1 cellular context compared by ENCODE assay signal in genomic region chr18:23227729-23228075, GRCh38.
TF ChIP-seq lines count a peak whose summit lies in the region.

No MANE protein-coding gene starts in this region.

TF ChIP-seq in HepG2, 621 proteins besides CTCF, POLR2A, EP300 and RAD21 (continued from another document):
- TF ChIP-seq ZNF639 (CRISPR knock-in tag; conservative IDR thresholded peaks at IDR 0.05) = no peak
- TF ChIP-seq XBP1 (CRISPR knock-in tag; IDR thresholded peaks at IDR 0.05) = no peak
- no peak for TF ChIP-seq ZNF18 (CRISPR knock-in tag; IDR thresholded peaks at IDR 0.05; ENCODE audit: insufficient replicate concordance)
- no peak for TF ChIP-seq ZNF670 (CRISPR knock-in tag; IDR thresholded peaks at IDR 0.05; ENCODE audit: borderline replicate concordance)
- TF ChIP-seq GZF1 (CRISPR knock-in tag; IDR thresholded peaks at IDR 0.05) = no peak
- TF ChIP-seq TCF7 (IDR thresholded peaks at IDR 0.05; ENCODE audit: low read depth) = peak; percentile 60
- no peak for TF ChIP-seq ZBTB21 (CRISPR knock-in tag; IDR thresholded peaks at IDR 0.05)
- TF ChIP-seq SOX13 (IDR thresholded peaks at IDR 0.05) = no peak
- TF ChIP-seq SOX13 (CRISPR knock-in tag; conservative IDR thresholded peaks at IDR 0.05 in 1 of 2, IDR thresholded peaks at IDR 0.05 in 1 of 2) = peak in 1 of 2 experiments; percentile 34; a peak in 1 of 4 replicates
- TF ChIP-seq CREM (IDR thresholded peaks at IDR 0.05) = 0 out of 2 replicates have a peak, but pooled peaks have one; percentile 6
- TF ChIP-seq CREM (CRISPR knock-in tag; IDR thresholded peaks at IDR 0.05) = no peak
- no peak for TF ChIP-seq MAZ (IDR thresholded peaks at IDR 0.05; ENCODE audit: borderline replicate concordance, low read depth, low read length)
- no peak for TF ChIP-seq MAZ (CRISPR knock-in tag; IDR thresholded peaks at IDR 0.05; ENCODE audit: low read depth)
- TF ChIP-seq SIN3A (IDR thresholded peaks at IDR 0.05; ENCODE audit: borderline replicate concordance, low read depth, low read length) = no peak
- TF ChIP-seq ZNF121 (CRISPR knock-in tag; IDR thresholded peaks at IDR 0.05) = no peak
- no peak for TF ChIP-seq ASH2L (IDR thresholded peaks at IDR 0.05; ENCODE audit: insufficient read length, low read depth, low read length)
- TF ChIP-seq ZNF576 (CRISPR knock-in tag; IDR thresholded peaks at IDR 0.05) = no peak
- no peak for TF ChIP-seq ZNF598 (CRISPR knock-in tag; IDR thresholded peaks at IDR 0.05; ENCODE audit: borderline replicate concordance)
- peak; percentile 84 for TF ChIP-seq HNF1A (IDR thresholded peaks at IDR 0.05; ENCODE audit: low read depth)
- TF ChIP-seq HNF1A (CRISPR knock-in tag; IDR thresholded peaks at IDR 0.05; ENCODE audit: borderline replicate concordance) = no peak
- TF ChIP-seq MEF2D (CRISPR knock-in tag; IDR thresholded peaks at IDR 0.05) = no peak
- no peak for TF ChIP-seq RFXANK (CRISPR knock-in tag; IDR thresholded peaks at IDR 0.05)
